In the genomic region with DNA sequence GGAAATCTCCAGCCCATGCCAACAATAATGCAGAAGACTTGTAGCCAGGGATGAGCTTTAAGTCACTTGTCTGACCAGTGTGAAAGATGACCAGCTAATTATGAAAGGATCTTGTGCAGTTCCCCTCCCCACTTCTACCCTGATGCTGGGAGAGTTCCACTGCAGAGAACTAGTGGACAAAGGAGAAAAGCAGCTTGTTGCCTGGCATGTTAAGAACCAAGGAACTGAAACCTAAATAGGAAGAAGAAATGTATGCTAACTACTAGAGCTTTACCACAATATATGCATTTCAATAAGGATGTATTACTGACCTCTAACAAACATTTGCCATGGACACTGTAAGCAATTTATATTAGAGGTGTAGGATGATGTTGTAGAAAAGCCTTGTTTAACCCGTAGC, we compare ENCODE assay signal across 14 cellular contexts. TPM values are rescaled to one million over a fixed set of nuclear protein-coding genes. Genes with fewer than 3 reads are reported as not detected.
"Had no signal": no experiment of that assay in that cellular context is flagged by ENCODE, and none has a peak within 500 bp of the region (broad histone marks: within the 10 kb centered on the region; RNA-seq: fewer than 3 reads in every experiment).

No MANE protein-coding gene starts in this region.

- H3K4me1 Mint-ChIP-seq: mesothelial cell of epicardium had no signal

- H3K9me3 ChIP-seq: esophagus squamous epithelium, lower lobe of right lung, right atrium auricular region, tibial artery had no signal

- H3K4me3 Mint-ChIP-seq: activated CD8-positive, alpha-beta memory T cell treated with anti-CD3 and anti-CD28 coated beads, Interleukin-2, amount 10 ng/mL, durations not matched to agents 7 days and 5 days; mesothelial cell of epicardium had no signal

- FAIRE-seq: colon had no signal

- H3K27me3 ChIP-seq: esophagus squamous epithelium, right atrium auricular region, tibial artery had no signal

- H3K27me3 Mint-ChIP-seq: activated CD8-positive, alpha-beta memory T cell treated with anti-CD3 and anti-CD28 coated beads, Interleukin-2, amount 10 ng/mL, durations not matched to agents 7 days and 5 days had no signal

- H3K36me3 Mint-ChIP-seq: mesothelial cell of epicardium had no signal

- ATAC-seq: activated CD8-positive, alpha-beta memory T cell treated with anti-CD3 and anti-CD28 coated beads, Interleukin-2, amount 10 ng/mL, durations not matched to agents 7 days and 5 days; left cardiac atrium had no signal

- H3K4me3 ChIP-seq: esophagus squamous epithelium, lower lobe of right lung, right atrium auricular region, skin epidermis, tibial artery had no signal

- H3K36me3 ChIP-seq: esophagus squamous epithelium, lower lobe of right lung, right atrium auricular region, tibial artery had no signal

- DNase-seq: activated CD4-positive, alpha-beta T cell treated with anti-CD3 and anti-CD28 coated beads, Interleukin-2, amount 50 U/mL, for 4 hours; activated CD4-positive, CD25-positive, alpha-beta regulatory T cell treated with anti-CD3 and anti-CD28 coated beads, Interleukin-2, amount 50 U/mL, for 72 hours; activated CD8-positive, alpha-beta memory T cell treated with anti-CD3 and anti-CD28 coated beads, Interleukin-2, amount 10 ng/mL, durations not matched to agents 7 days and 5 days; activated gamma-delta T cell treated with Interleukin-2 at 50 U/mL for 16 hours; esophagus squamous epithelium; foreskin fibroblast; left cardiac atrium; lower lobe of right lung; T-helper 2 cell; tibial artery had no signal

- H3K27ac Mint-ChIP-seq: activated CD8-positive, alpha-beta memory T cell treated with anti-CD3 and anti-CD28 coated beads, Interleukin-2, amount 10 ng/mL, durations not matched to agents 7 days and 5 days; mesothelial cell of epicardium had no signal

RNA-seq across cellular contexts. Expression of a gene that starts 52.2 kb away (rescaled TPM):
- total RNA-seq: activated CD8-positive, alpha-beta memory T cell treated with anti-CD3 and anti-CD28 coated beads, Interleukin-2, amount 10 ng/mL, durations not matched to agents 7 days and 5 days; mesothelial cell of epicardium had no signal
